Comparison of ENCODE assay signal across 14 cellular contexts in the genomic region with DNA sequence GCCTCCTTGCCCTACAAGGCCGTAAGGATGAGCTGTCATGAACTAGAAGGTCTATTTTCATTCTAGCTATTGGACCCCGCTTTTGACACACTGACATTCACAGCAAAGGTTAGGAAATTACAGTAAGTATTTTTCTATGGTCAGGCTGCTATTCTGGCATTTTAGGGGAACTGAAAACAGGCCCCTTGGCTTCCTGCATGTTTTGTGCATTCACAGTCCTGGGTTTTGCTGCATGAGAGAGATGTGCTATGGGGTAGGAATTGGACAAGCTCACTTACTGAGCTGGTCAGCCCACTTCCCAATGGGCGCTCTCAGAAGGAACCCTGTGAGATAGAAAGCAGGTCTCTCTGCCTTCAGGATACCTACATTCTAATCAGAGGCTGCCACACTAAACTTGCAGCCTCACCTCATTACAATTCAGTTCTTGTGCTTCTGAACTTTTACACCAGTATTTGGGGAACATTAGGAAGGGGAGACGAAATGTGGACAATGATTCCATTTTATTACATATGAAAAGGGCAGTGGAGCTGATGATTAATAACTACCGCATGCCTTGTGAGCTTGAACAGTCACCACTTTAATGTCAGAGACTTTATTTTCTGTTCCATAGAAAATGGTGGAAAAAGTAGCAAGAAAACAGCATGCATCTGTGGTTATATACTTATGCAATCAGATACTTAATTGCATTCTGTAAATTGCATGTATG.
DNase-seq lines count a peak whose midpoint lies in the region; ATAC-seq and TF ChIP-seq lines count a peak whose summit lies in the region.
"Had no signal": no experiment of that assay in that cellular context is flagged by ENCODE, and none has a peak within 500 bp of the region (broad histone marks: within the 10 kb centered on the region; RNA-seq: fewer than 3 reads in every experiment).

No MANE protein-coding gene starts in this region.

- peak; percentile 45 for ATAC-seq in HG03378 (IDR thresholded peaks at IDR 0.05; ENCODE audit: unreplicated experiment)

- H3K4me3 Mint-ChIP-seq in activated naive CD4-positive, alpha-beta T cell treated with anti-CD3 and anti-CD28 coated beads, Interleukin-2, amount 50 U/mL, for 24 hours, result no peak overlapping the region
- no peak overlapping the region for H3K4me3 Mint-ChIP-seq in activated naive CD4-positive, alpha-beta T cell treated with anti-CD3 and anti-CD28 coated beads for 36 hours
- peak overlapping the region; percentile 6 for H3K4me3 Mint-ChIP-seq in activated T-helper 1 cell treated with anti-CD3 and anti-CD28 coated beads, Interleukin-12 subunit alpha, Interleukin-12 subunit beta, Interleukin-2, Interleukin-4 antibody, amounts not matched to agents 30 ng/mL and 10 ng/mL and 1 ng/mL, durations not matched to agents 14 hours and 24 hours and 36 hours
- H3K4me3 Mint-ChIP-seq: immature natural killer cell had no signal

- peak in 1 of 2 donors; percentile 13 for TF ChIP-seq EP300 in tibial nerve (IDR thresholded peaks at IDR 0.05)

- peaks cover 0 to 77% (median 45%) of the 10 kb centered on the region in 4 donors for H3K4me1 ChIP-seq in tibial nerve
- H3K4me1 ChIP-seq: breast epithelium, thyroid gland had no signal

- H3K9me3 ChIP-seq in tibial nerve, result no peaks in the 10 kb centered on the region
- H3K9me3 ChIP-seq: breast epithelium, thyroid gland had no signal

- no peak for DNase-seq in activated naive CD4-positive, alpha-beta T cell treated with anti-CD3 and anti-CD28 coated beads for 36 hours
- no peak for DNase-seq in activated T-helper 1 cell treated with anti-CD3 and anti-CD28 coated beads, Interleukin-12 subunit alpha, Interleukin-12 subunit beta, Interleukin-2, Interleukin-4 antibody, amounts not matched to agents 30 ng/mL and 10 ng/mL and 1 ng/mL, durations not matched to agents 14 hours and 24 hours and 36 hours (ENCODE audit: low spot score)
- DNase-seq in tibial nerve (ENCODE audit: low spot score in 2 of 2) (no peak), NCI-H187 (lab: John Stamatoyannopoulos, UW) (no peak), mucosa of gallbladder (ENCODE audit: low spot score) (no peak), NCI-H1092 treated with DMSO at 0.1 percent for 48 hours (lab: John Stamatoyannopoulos, UW) (no peak)
- DNase-seq: ACHN; activated naive CD4-positive, alpha-beta T cell; immature natural killer cell; OCI-M1; thyroid gland had no signal

- TF ChIP-seq POLR2A in tibial nerve (IDR thresholded peaks at IDR 0.05), result no peak

- H3K36me3 Mint-ChIP-seq in activated naive CD4-positive, alpha-beta T cell treated with anti-CD3 and anti-CD28 coated beads, Interleukin-2, amount 50 U/mL, for 24 hours, result peaks cover 1% of the 10 kb centered on the region
- H3K36me3 Mint-ChIP-seq in activated naive CD4-positive, alpha-beta T cell treated with anti-CD3 and anti-CD28 coated beads for 36 hours (ENCODE audit: low read depth), result no peaks in the 10 kb centered on the region
- H3K36me3 Mint-ChIP-seq in activated T-helper 1 cell treated with anti-CD3 and anti-CD28 coated beads, Interleukin-12 subunit alpha, Interleukin-12 subunit beta, Interleukin-2, Interleukin-4 antibody, amounts not matched to agents 30 ng/mL and 10 ng/mL and 1 ng/mL, durations not matched to agents 14 hours and 24 hours and 36 hours (ENCODE audit: low read depth), result peaks cover 24% of the 10 kb centered on the region
- H3K36me3 Mint-ChIP-seq: immature natural killer cell had no signal

- CTCF ChIA-PET in activated naive CD4-positive, alpha-beta T cell treated with anti-CD3 and anti-CD28 coated beads for 36 hours (lab: Charles Lee), result interaction anchor here (0.5 to 1.5 kb wide), 5 partner anchors 32 to 165 kb away, joined by 3 to 4 read pairs (median 3); no protein-coding TSS in a partner anchor

- 59 to 61% methylated on average over 5 of the region's 5 CpGs for WGBS in tibial nerve, 2 donors

- no peaks in the 10 kb centered on the region for H3K27me3 ChIP-seq in tibial nerve
- H3K27me3 ChIP-seq: breast epithelium, thyroid gland had no signal

- H3K27me3 Mint-ChIP-seq in activated naive CD4-positive, alpha-beta T cell treated with anti-CD3 and anti-CD28 coated beads, Interleukin-2, amount 50 U/mL, for 24 hours, result no peaks in the 10 kb centered on the region
- H3K27me3 Mint-ChIP-seq in activated naive CD4-positive, alpha-beta T cell treated with anti-CD3 and anti-CD28 coated beads for 36 hours (ENCODE audit: low read depth), result no peaks in the 10 kb centered on the region
- no peaks in the 10 kb centered on the region for H3K27me3 Mint-ChIP-seq in activated T-helper 1 cell treated with anti-CD3 and anti-CD28 coated beads, Interleukin-12 subunit alpha, Interleukin-12 subunit beta, Interleukin-2, Interleukin-4 antibody, amounts not matched to agents 30 ng/mL and 10 ng/mL and 1 ng/mL, durations not matched to agents 14 hours and 24 hours and 36 hours (ENCODE audit: insufficient read depth)

- intact Hi-C loops in activated naive CD4-positive, alpha-beta T cell treated with anti-CD3 and anti-CD28 coated beads for 36 hours (cut with micrococcal nuclease), result loop anchor here (5.0 kb wide), 2 partner anchors 151 to 1029 kb away; no protein-coding TSS in a partner anchor
- intact Hi-C loops in activated T-helper 1 cell treated with anti-CD3 and anti-CD28 coated beads, Interleukin-12 subunit alpha, Interleukin-12 subunit beta, Interleukin-2, Interleukin-4 antibody, amounts not matched to agents 30 ng/mL and 10 ng/mL and 1 ng/mL, durations not matched to agents 14 hours and 24 hours and 36 hours (cut with micrococcal nuclease), result loop anchor here (5.0 kb wide), 2 partner anchors 161 to 771 kb away; no protein-coding TSS in a partner anchor

- H3K9me3 Mint-ChIP-seq in activated naive CD4-positive, alpha-beta T cell treated with anti-CD3 and anti-CD28 coated beads, Interleukin-2, amount 50 U/mL, for 24 hours, result no peaks in the 10 kb centered on the region
- no peaks in the 10 kb centered on the region for H3K9me3 Mint-ChIP-seq in activated naive CD4-positive, alpha-beta T cell treated with anti-CD3 and anti-CD28 coated beads for 36 hours
- no peaks in the 10 kb centered on the region for H3K9me3 Mint-ChIP-seq in activated T-helper 1 cell treated with anti-CD3 and anti-CD28 coated beads, Interleukin-12 subunit alpha, Interleukin-12 subunit beta, Interleukin-2, Interleukin-4 antibody, amounts not matched to agents 30 ng/mL and 10 ng/mL and 1 ng/mL, durations not matched to agents 14 hours and 24 hours and 36 hours

- no peak overlapping the region for H3K4me3 ChIP-seq in tibial nerve
- H3K4me3 ChIP-seq: breast epithelium, thyroid gland had no signal

- H3K36me3 ChIP-seq in tibial nerve, result no peaks in the 10 kb centered on the region
- H3K36me3 ChIP-seq: breast epithelium, thyroid gland had no signal

- H3K4me1 Mint-ChIP-seq in activated naive CD4-positive, alpha-beta T cell treated with anti-CD3 and anti-CD28 coated beads, Interleukin-2, amount 50 U/mL, for 24 hours, result peaks cover 68% of the 10 kb centered on the region
- peaks cover 49% of the 10 kb centered on the region for H3K4me1 Mint-ChIP-seq in activated naive CD4-positive, alpha-beta T cell treated with anti-CD3 and anti-CD28 coated beads for 36 hours (ENCODE audit: low read depth)
- H3K4me1 Mint-ChIP-seq in activated T-helper 1 cell treated with anti-CD3 and anti-CD28 coated beads, Interleukin-12 subunit alpha, Interleukin-12 subunit beta, Interleukin-2, Interleukin-4 antibody, amounts not matched to agents 30 ng/mL and 10 ng/mL and 1 ng/mL, durations not matched to agents 14 hours and 24 hours and 36 hours (ENCODE audit: low read depth), result peaks cover 82% of the 10 kb centered on the region

- H3K27ac ChIP-seq in tibial nerve, result peak overlapping the region in 3 of 4 donors; percentile 28 to 90 (median 71)
- H3K27ac ChIP-seq: thyroid gland had no signal

- no peak for TF ChIP-seq CTCF in tibial nerve (IDR thresholded peaks at IDR 0.05)

- H3K27ac Mint-ChIP-seq in activated naive CD4-positive, alpha-beta T cell treated with anti-CD3 and anti-CD28 coated beads, Interleukin-2, amount 50 U/mL, for 24 hours, result peak overlapping the region; percentile 60
- no peak overlapping the region for H3K27ac Mint-ChIP-seq in activated naive CD4-positive, alpha-beta T cell treated with anti-CD3 and anti-CD28 coated beads for 36 hours
- H3K27ac Mint-ChIP-seq in activated T-helper 1 cell treated with anti-CD3 and anti-CD28 coated beads, Interleukin-12 subunit alpha, Interleukin-12 subunit beta, Interleukin-2, Interleukin-4 antibody, amounts not matched to agents 30 ng/mL and 10 ng/mL and 1 ng/mL, durations not matched to agents 14 hours and 24 hours and 36 hours, result peak overlapping the region; percentile 68
- H3K27ac Mint-ChIP-seq: immature natural killer cell had no signal
